In the genomic region with DNA sequence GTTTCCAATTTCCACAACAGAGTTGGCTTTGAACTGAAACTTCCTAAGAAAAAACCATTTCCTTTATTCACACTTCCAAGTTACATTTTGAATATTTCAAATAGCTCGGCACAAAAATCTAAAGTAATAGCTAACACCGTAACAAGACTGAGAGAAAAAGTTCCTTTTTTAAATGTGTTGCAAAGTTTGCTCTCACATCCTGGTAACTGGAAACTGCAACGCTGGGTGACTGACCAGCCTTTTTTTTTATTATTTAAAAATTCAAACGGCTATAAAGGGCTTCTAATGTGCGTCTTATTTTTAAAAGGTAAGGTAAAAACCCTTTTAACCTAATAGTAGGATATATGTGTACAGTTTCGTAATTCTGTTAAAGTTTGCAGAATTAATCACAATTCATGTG, we compare ENCODE assay signal across 9 cellular contexts. TPM values are rescaled to one million over a fixed set of nuclear protein-coding genes. Genes with fewer than 3 reads are reported as not detected.
DNase-seq lines count a peak whose midpoint lies in the region; ATAC-seq and TF ChIP-seq lines count a peak whose summit lies in the region.
"Had no signal": no experiment of that assay in that cellular context is flagged by ENCODE, and none has a peak within 500 bp of the region (broad histone marks: within the 10 kb centered on the region; RNA-seq: fewer than 3 reads in every experiment).

No MANE protein-coding gene starts in this region.

- no peak for DNase-seq in activated T-cell treated with anti-CD3 and anti-CD28 coated beads, Interleukin-2, amount 50 U/mL, for 4 hours
- no peak for DNase-seq in activated T-cell treated with anti-CD3 and anti-CD28 coated beads, Interleukin-2, amount 50 U/mL, for 48 hours
- DNase-seq in activated naive CD8-positive, alpha-beta T cell treated with anti-CD3 and anti-CD28 coated beads, Interleukin-2, amount 10 ng/mL, durations not matched to agents 7 days and 5 days = no peak
- DNase-seq in kidney glomerular epithelial cell (lab: John Stamatoyannopoulos, UW) (peak; percentile 45), tibial artery (no peak), NCI-H510A treated with DMSO at 0.1 percent for 48 hours (lab: John Stamatoyannopoulos, UW) (no peak), AG08395 (ENCODE audit: low spot score) (no peak)
- DNase-seq: NCI-H2029 treated with DMSO at 0.1 percent for 48 hours had no signal

- peaks cover 47% of the 10 kb centered on the region for H3K4me1 Mint-ChIP-seq in activated T-cell treated with anti-CD3 and anti-CD28 coated beads, Interleukin-2, amount 50 U/mL, for 4 hours (ENCODE audit: low read depth)
- peaks cover 40% of the 10 kb centered on the region for H3K4me1 Mint-ChIP-seq in activated naive CD8-positive, alpha-beta T cell treated with anti-CD3 and anti-CD28 coated beads, Interleukin-2, amount 10 ng/mL, durations not matched to agents 7 days and 5 days

- no peaks in the 10 kb centered on the region for H3K9me3 Mint-ChIP-seq in activated T-cell treated with anti-CD3 and anti-CD28 coated beads, Interleukin-2, amount 50 U/mL, for 4 hours
- no peaks in the 10 kb centered on the region for H3K9me3 Mint-ChIP-seq in activated naive CD8-positive, alpha-beta T cell treated with anti-CD3 and anti-CD28 coated beads, Interleukin-2, amount 10 ng/mL, durations not matched to agents 7 days and 5 days

- no peaks in the 10 kb centered on the region for H3K36me3 ChIP-seq in tibial artery

- ATAC-seq in activated T-cell treated with anti-CD3 and anti-CD28 coated beads, Interleukin-2, amount 50 U/mL, for 4 hours = no peak
- ATAC-seq in activated naive CD8-positive, alpha-beta T cell treated with anti-CD3 and anti-CD28 coated beads, Interleukin-2, amount 10 ng/mL, durations not matched to agents 7 days and 5 days (ENCODE audit: low read depth) = no peak
- no peak for ATAC-seq in GM19397 (IDR thresholded peaks at IDR 0.05; ENCODE audit: unreplicated experiment)

- no peak for TF ChIP-seq CTCF in tibial artery (IDR thresholded peaks at IDR 0.05)

- H3K27me3 Mint-ChIP-seq in activated T-cell treated with anti-CD3 and anti-CD28 coated beads, Interleukin-2, amount 50 U/mL, for 4 hours (ENCODE audit: low read depth) = no peaks in the 10 kb centered on the region
- H3K27me3 Mint-ChIP-seq in activated naive CD8-positive, alpha-beta T cell treated with anti-CD3 and anti-CD28 coated beads, Interleukin-2, amount 10 ng/mL, durations not matched to agents 7 days and 5 days = no peaks in the 10 kb centered on the region

- H3K27ac Mint-ChIP-seq in activated naive CD8-positive, alpha-beta T cell treated with anti-CD3 and anti-CD28 coated beads, Interleukin-2, amount 10 ng/mL, durations not matched to agents 7 days and 5 days = peak overlapping the region; percentile 71

- POLR2A ChIA-PET in activated naive CD8-positive, alpha-beta T cell treated with anti-CD3 and anti-CD28 coated beads, Interleukin-2, amount 10 ng/mL, durations not matched to agents 7 days and 5 days (lab: Charles Lee) = interaction anchor here (0.9 to 4.7 kb wide), 6 partner anchors 25 to 150 kb away, joined by 3 to 57 read pairs (median 3); a partner anchor contains a TSS

- peak overlapping the region; percentile 94 to 97 for H3K27ac ChIP-seq in tibial artery

- H3K36me3 Mint-ChIP-seq in activated T-cell treated with anti-CD3 and anti-CD28 coated beads, Interleukin-2, amount 50 U/mL, for 4 hours (ENCODE audit: insufficient read depth) = peaks cover 15% of the 10 kb centered on the region
- peaks cover 9% of the 10 kb centered on the region for H3K36me3 Mint-ChIP-seq in activated naive CD8-positive, alpha-beta T cell treated with anti-CD3 and anti-CD28 coated beads, Interleukin-2, amount 10 ng/mL, durations not matched to agents 7 days and 5 days

- no peaks in the 10 kb centered on the region for H3K9me3 ChIP-seq in tibial artery

- H3K27me3 ChIP-seq in tibial artery = no peaks in the 10 kb centered on the region

- intact Hi-C loops in tibial artery (cut with DNase I; ENCODE audit: low total_unique reads) = loop anchor here (5.0 kb wide), 1 partner anchor 66 kb away; a partner anchor contains a TSS

- H3K4me3 Mint-ChIP-seq in activated T-cell treated with anti-CD3 and anti-CD28 coated beads, Interleukin-2, amount 50 U/mL, for 4 hours = peak overlapping the region; percentile 95
- peak overlapping the region; percentile 85 for H3K4me3 Mint-ChIP-seq in activated naive CD8-positive, alpha-beta T cell treated with anti-CD3 and anti-CD28 coated beads, Interleukin-2, amount 10 ng/mL, durations not matched to agents 7 days and 5 days

- peak overlapping the region; percentile 64 to 74 for H3K4me3 ChIP-seq in tibial artery

- peaks cover 0 to 50% (median 19%) of the 10 kb centered on the region in 4 donors for H3K4me1 ChIP-seq in tibial artery

RNA-seq across cellular contexts. Expression of a gene that starts 1.7 kb away (rescaled TPM):
- 10 to 100 TPM; 62.7 to 86.3 (median 70.1) TPM for total RNA-seq in activated T-cell treated with anti-CD3 and anti-CD28 coated beads, Interleukin-2, amount 50 U/mL, for 4 hours
- 10 to 100 TPM; 50.5 to 63.0 TPM for total RNA-seq in activated naive CD8-positive, alpha-beta T cell treated with anti-CD3 and anti-CD28 coated beads, Interleukin-2, amount 10 ng/mL, durations not matched to agents 7 days and 5 days
